ENCODE assay signal across 31 cellular contexts in genomic region chr16:71428883-71429282, GRCh38. TPM values are rescaled to one million over a fixed set of nuclear protein-coding genes. Genes with fewer than 3 reads are reported as not detected.
DNase-seq lines count a peak whose midpoint lies in the region; ATAC-seq, FAIRE-seq and TF ChIP-seq lines count a peak whose summit lies in the region.
"Had no signal": no experiment of that assay in that cellular context is flagged by ENCODE, and none has a peak within 500 bp of the region (broad histone marks: within the 10 kb centered on the region; RNA-seq: fewer than 3 reads in every experiment).

No MANE protein-coding gene starts in this region.

- DNase-seq in GM23248, result peak; percentile 13
- peak; percentile 60 for DNase-seq in NCI-H460 (ENCODE audit: extremely low read depth, low read depth)
- peak; percentile 24 for DNase-seq in brain microvascular endothelial cell
- no peak for DNase-seq in foreskin keratinocyte
- DNase-seq in pancreas, result no peak
- DNase-seq in GM19240 (ENCODE audit: insufficient read length, low spot score), result no peak
- DNase-seq in substantia nigra (lab: John Stamatoyannopoulos, UW), result no peak
- DNase-seq: ACHN; BE2C; Calu3; CD8-positive, alpha-beta memory T cell; DMS153; GDM1; HCEC 1CT; NCI-H1092; NCI-H1417 treated with DMSO at 0.1 percent for 48 hours; NCI-H187; NCI-H2081 treated with DMSO at 0.1 percent for 48 hours; NCI-H2171; NCI-H526; NCI-H82; NK-92 treated with Interleukin-12 subunit alpha and Interleukin-12 subunit beta, amount 100 ng/mL, for 24 hours; PC-3; SJCRH30 had no signal

- no peaks in the 10 kb centered on the region for H3K9me2 ChIP-seq in GM23248 (ENCODE audit: insufficient read depth)

- no peaks in the 10 kb centered on the region for H4K20me1 ChIP-seq in GM23248 (ENCODE audit: insufficient read depth)

- H2AFZ ChIP-seq in GM23248, result no peak overlapping the region
- peak overlapping the region; percentile 30 for H2AFZ ChIP-seq in parathyroid adenoma

- H3K4me2 ChIP-seq in GM23248 (ENCODE audit: unreplicated experiment), result no peak overlapping the region
- H3K4me2 ChIP-seq in parathyroid adenoma (ENCODE audit: low read length), result no peak overlapping the region

- H3K9me3 ChIP-seq in GM23248 (ENCODE audit: low read depth) (no peaks in the 10 kb centered on the region), parathyroid adenoma (ENCODE audit: control insufficient read depth, low read length) (no peaks in the 10 kb centered on the region), pancreas (no peaks in the 10 kb centered on the region)
- H3K9me3 ChIP-seq: BE2C, SJCRH30 had no signal

- H3K4me3 ChIP-seq in GM23248, result no peak overlapping the region
- no peak overlapping the region for H3K4me3 ChIP-seq in brain microvascular endothelial cell (ENCODE audit: low read depth, low read length)
- H3K4me3 ChIP-seq in parathyroid adenoma (ENCODE audit: low read depth, low read length), result no peak overlapping the region
- H3K4me3 ChIP-seq in pancreas, result no peak overlapping the region
- H3K4me3 ChIP-seq: GM12878, SJCRH30 had no signal

- H3K36me3 ChIP-seq in GM23248 (ENCODE audit: low read depth) (no peaks in the 10 kb centered on the region), brain microvascular endothelial cell (replicated peaks) (no peaks in the 10 kb centered on the region), parathyroid adenoma (ENCODE audit: control insufficient read depth, insufficient read depth, low read length) (no peaks in the 10 kb centered on the region), pancreas (no peaks in the 10 kb centered on the region)
- H3K36me3 ChIP-seq: BE2C, SJCRH30 had no signal

- H3K9ac ChIP-seq in GM23248 (no peak overlapping the region), parathyroid adenoma (no peak overlapping the region)

- H3K4me1 ChIP-seq in GM23248 (ENCODE audit: insufficient read depth) (no peaks in the 10 kb centered on the region), parathyroid adenoma (peaks cover 24% of the 10 kb centered on the region), foreskin keratinocyte (no peaks in the 10 kb centered on the region), pancreas (no peaks in the 10 kb centered on the region)
- H3K4me1 ChIP-seq: BE2C, SJCRH30 had no signal

- in situ Hi-C loops in GM23248 (cut with MboI), result no loop called here
- in situ Hi-C loops in brain microvascular endothelial cell (cut with HindIII; ENCODE audit: low pct_ligation_motif_present, low sequenced_read_pairs), result no loop called here

- TF ChIP-seq CTCF in brain microvascular endothelial cell (IDR thresholded peaks at IDR 0.05; ENCODE audit: low read depth, low read length, missing control alignments), result no peak
- TF ChIP-seq CTCF in parathyroid adenoma (IDR thresholded peaks at IDR 0.05), result no peak
- TF ChIP-seq CTCF in foreskin keratinocyte (conservative IDR thresholded peaks at IDR 0.05), result no peak
- TF ChIP-seq CTCF in pancreas (IDR thresholded peaks at IDR 0.05), result no peak

- no peaks in the 10 kb centered on the region for H3K79me2 ChIP-seq in GM23248 (ENCODE audit: insufficient read depth)
- H3K79me2 ChIP-seq in parathyroid adenoma, result no peaks in the 10 kb centered on the region

- H3K27me3 ChIP-seq in GM23248 (replicated peaks; ENCODE audit: insufficient read depth), result 0 out of 2 replicates have a peak, but pooled peaks cover 6% of the 10 kb centered on the region
- no peaks in the 10 kb centered on the region for H3K27me3 ChIP-seq in brain microvascular endothelial cell (replicated peaks)
- H3K27me3 ChIP-seq in parathyroid adenoma (ENCODE audit: control insufficient read depth, insufficient read depth, low read length), result no peaks in the 10 kb centered on the region
- no peaks in the 10 kb centered on the region for H3K27me3 ChIP-seq in foreskin keratinocyte
- no peaks in the 10 kb centered on the region for H3K27me3 ChIP-seq in pancreas
- H3K27me3 ChIP-seq: SJCRH30 had no signal

- intact Hi-C loops in pancreas (cut with DNase I), result no loop called here

- H3K27ac ChIP-seq in GM23248, result no peak overlapping the region
- no peak overlapping the region for H3K27ac ChIP-seq in brain microvascular endothelial cell
- H3K27ac ChIP-seq in parathyroid adenoma, result no peak overlapping the region
- no peak overlapping the region for H3K27ac ChIP-seq in foreskin keratinocyte
- no peak overlapping the region for H3K27ac ChIP-seq in pancreas
- H3K27ac ChIP-seq in substantia nigra (ENCODE audit: low read depth, low read length, poor library complexity, severe bottlenecking), result no peak overlapping the region
- H3K27ac ChIP-seq: SJCRH30 had no signal

- 69% methylated on average over 2 of the region's 2 CpGs for WGBS in GM23248 (ENCODE audit: low coverage in 1 of 2, low lambda C conversion rate in 2 of 2, missing lambda C conversion rate in 2 of 2), 2 experiments
- WGBS in pancreas, 2 donors, result 71 to 83% methylated on average over 2 of the region's 2 CpGs

- peaks cover 18% of the 10 kb centered on the region for H3F3A ChIP-seq in GM23248 (ENCODE audit: insufficient read depth)

- FAIRE-seq in pancreas (lab: Jason Lieb, UNC), result no peak
- FAIRE-seq: GM12878, H1 had no signal

- ATAC-seq in foreskin keratinocyte, result no peak
- ATAC-seq in pancreas, result no peak
- ATAC-seq: GM12878, PC-3, Right ventricle myocardium inferior, SK-N-SH treated with all-trans-retinoic acid at 6 μM for 48 hours had no signal

RNA-seq across cellular contexts. Expression of gene TLE7, which starts 13.0 kb away (rescaled TPM):
- total RNA-seq in GM23248 (2014; rRNA removed; shearing (Covaris generic)), result not detected in 2 replicates
- polyA plus RNA-seq in GM23248 (2016; fragmentation: Nextera tagmentation; extraction: Ambion mirVana) (not detected in 2 replicates), foreskin keratinocyte (not detected in 2 replicates), pancreas (not detected)
- not detected in 2 replicates for total RNA-seq in NCI-H460 (2014; rRNA removed; shearing (Covaris generic))
- polyA plus RNA-seq in NCI-H460 (2014; cell fraction: nucleus; rRNA removed), result not detected in 2 replicates
- total RNA-seq in foreskin keratinocyte (not detected in 2 replicates), pancreas (not detected)
- total RNA-seq: Calu3; CD8-positive, alpha-beta memory T cell; GM12878; H1; PC-3; Right ventricle myocardium inferior; SJCRH30 had no signal
- polyA plus RNA-seq: CD14-positive monocyte; CD8-positive, alpha-beta memory T cell; GM12878; IgD-negative memory B cell had no signal

RNA-seq across cellular contexts. Expression of gene ZNF23, which starts 33.2 kb away (rescaled TPM):
- total RNA-seq in GM23248 (2014; rRNA removed; shearing (Covaris generic)), result 10.9 and 12.1 TPM in 2 replicates
- polyA plus RNA-seq in GM23248 (2016; fragmentation: Nextera tagmentation; extraction: Ambion mirVana) (14.2 and 15.3 TPM in 2 replicates), foreskin keratinocyte (3.0 and 3.8 TPM in 2 replicates), pancreas (10 to 100 TPM in 1 of 2 donors, 1 to 10 TPM in 1; 8.2 to 14.5 TPM)
- 9.1 and 9.3 TPM in 2 replicates for total RNA-seq in NCI-H460 (2014; rRNA removed; shearing (Covaris generic))
- 12.0 and 12.4 TPM in 2 replicates for polyA plus RNA-seq in NCI-H460 (2014; cell fraction: nucleus; rRNA removed)
- total RNA-seq in foreskin keratinocyte (6.7 and 7.5 TPM in 2 replicates), pancreas (1 to 10 TPM; 2.6 to 6.1 (median 4.0) TPM)

Comparison
In these comparisons a context has a peak if more than half of its experiments do, and no peak if none do; other contexts are left out.
1. DNase-seq: peak in GM23248 (single experiment), NCI-H460 (single experiment) and brain microvascular endothelial cell (single experiment); none in foreskin keratinocyte (0 of 2), pancreas (0 of 6), GM19240 (single experiment) and substantia nigra (0 of 49).